14 cellular contexts compared by ENCODE assay signal in the genomic region with DNA sequence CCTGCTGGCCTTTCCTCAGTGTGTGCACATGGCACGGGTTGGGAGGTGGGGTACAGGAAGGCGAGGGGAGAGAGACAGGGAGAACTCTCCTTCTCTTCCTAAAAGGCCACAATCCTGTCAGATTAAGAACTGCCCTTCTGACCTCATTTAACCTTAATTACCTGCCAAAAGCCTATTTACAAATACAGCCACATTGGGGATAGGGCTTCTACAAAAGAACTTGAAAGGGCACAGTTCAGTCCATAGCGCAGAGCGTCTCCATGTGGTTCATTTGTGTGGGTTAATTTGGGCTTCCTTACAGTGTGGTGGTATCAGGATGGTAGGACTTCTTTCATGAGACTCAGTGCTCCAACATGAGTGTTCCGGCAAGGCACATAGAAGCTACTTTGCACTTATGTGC.
"Had no signal": no experiment of that assay in that cellular context is flagged by ENCODE, and none has a peak within 500 bp of the region (broad histone marks: within the 10 kb centered on the region; RNA-seq: fewer than 3 reads in every experiment).

No MANE protein-coding gene starts in this region.

- ATAC-seq: activated CD8-positive, alpha-beta T cell treated with anti-CD3 and anti-CD28 coated beads, Interleukin-2, amount 10 ng/mL, durations not matched to agents 7 days and 5 days; natural killer cell had no signal

- H3K27ac ChIP-seq: colonic mucosa, neutrophil, suprapubic skin, transverse colon, uterus had no signal

- DNase-seq: activated CD4-positive, alpha-beta T cell treated with anti-CD3 and anti-CD28 coated beads, Interleukin-2, amount 10 ng/mL, durations not matched to agents 7 days and 5 days; activated CD8-positive, alpha-beta T cell treated with anti-CD3 and anti-CD28 coated beads, Interleukin-2, amount 10 ng/mL, durations not matched to agents 7 days and 5 days; activated naive CD4-positive, alpha-beta T cell treated with anti-CD3 and anti-CD28 coated beads for 36 hours; activated T-cell treated with anti-CD3 and anti-CD28 coated beads, Interleukin-2, amount 50 U/mL, for 4 hours; caudate nucleus; colonic mucosa; mesendoderm; natural killer cell; retina; stimulated activated naive CD8-positive, alpha-beta T cell treated with anti-CD3 and anti-CD28 coated beads, Interleukin-15, Interleukin-2, amounts not matched to agents 100 U/mL and 50 U/mL, for 24 hours; transverse colon; uterus had no signal

- H3K4me3 ChIP-seq: colonic mucosa, suprapubic skin, transverse colon, uterus had no signal

- H3K9me3 ChIP-seq: colonic mucosa, neutrophil, suprapubic skin, transverse colon, uterus had no signal

- H3K36me3 ChIP-seq: colonic mucosa, neutrophil, transverse colon, uterus had no signal

- H3K27me3 ChIP-seq: colonic mucosa, neutrophil, suprapubic skin, transverse colon, uterus had no signal

- H3K4me1 ChIP-seq: colonic mucosa, suprapubic skin, transverse colon, uterus had no signal
